1 cellular context compared by ENCODE assay signal in genomic region chr9:108333406-108334031, GRCh38.
TF ChIP-seq lines count a peak whose summit lies in the region.

No MANE protein-coding gene starts in this region.

TF ChIP-seq in WTC11, 78 proteins besides CTCF, POLR2A, EP300 and RAD21 (continued from another document):
- TF ChIP-seq ATF6 (CRISPR knock-in tag; IDR thresholded peaks at IDR 0.05) (no peak), ESRRA (CRISPR knock-in tag; IDR thresholded peaks at IDR 0.05; ENCODE audit: borderline replicate concordance) (no peak), ZNF263 (CRISPR knock-in tag; IDR thresholded peaks at IDR 0.05; ENCODE audit: low read depth) (no peak), IRF2 (CRISPR knock-in tag; IDR thresholded peaks at IDR 0.05; ENCODE audit: borderline replicate concordance, low read depth) (no peak)
- TF ChIP-seq, protein P1, sequence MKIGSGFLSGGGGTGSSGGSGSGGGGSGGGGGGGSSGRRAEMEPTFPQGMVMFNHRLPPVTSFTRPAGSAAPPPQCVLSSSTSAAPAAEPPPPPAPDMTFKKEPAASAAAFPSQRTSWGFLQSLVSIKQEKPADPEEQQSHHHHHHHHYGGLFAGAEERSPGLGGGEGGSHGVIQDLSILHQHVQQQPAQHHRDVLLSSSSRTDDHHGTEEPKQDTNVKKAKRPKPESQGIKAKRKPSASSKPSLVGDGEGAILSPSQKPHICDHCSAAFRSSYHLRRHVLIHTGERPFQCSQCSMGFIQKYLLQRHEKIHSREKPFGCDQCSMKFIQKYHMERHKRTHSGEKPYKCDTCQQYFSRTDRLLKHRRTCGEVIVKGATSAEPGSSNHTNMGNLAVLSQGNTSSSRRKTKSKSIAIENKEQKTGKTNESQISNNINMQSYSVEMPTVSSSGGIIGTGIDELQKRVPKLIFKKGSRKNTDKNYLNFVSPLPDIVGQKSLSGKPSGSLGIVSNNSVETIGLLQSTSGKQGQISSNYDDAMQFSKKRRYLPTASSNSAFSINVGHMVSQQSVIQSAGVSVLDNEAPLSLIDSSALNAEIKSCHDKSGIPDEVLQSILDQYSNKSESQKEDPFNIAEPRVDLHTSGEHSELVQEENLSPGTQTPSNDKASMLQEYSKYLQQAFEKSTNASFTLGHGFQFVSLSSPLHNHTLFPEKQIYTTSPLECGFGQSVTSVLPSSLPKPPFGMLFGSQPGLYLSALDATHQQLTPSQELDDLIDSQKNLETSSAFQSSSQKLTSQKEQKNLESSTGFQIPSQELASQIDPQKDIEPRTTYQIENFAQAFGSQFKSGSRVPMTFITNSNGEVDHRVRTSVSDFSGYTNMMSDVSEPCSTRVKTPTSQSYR (CRISPR knock-in tag; IDR thresholded peaks at IDR 0.05), result no peak
- TF ChIP-seq, protein P2, sequence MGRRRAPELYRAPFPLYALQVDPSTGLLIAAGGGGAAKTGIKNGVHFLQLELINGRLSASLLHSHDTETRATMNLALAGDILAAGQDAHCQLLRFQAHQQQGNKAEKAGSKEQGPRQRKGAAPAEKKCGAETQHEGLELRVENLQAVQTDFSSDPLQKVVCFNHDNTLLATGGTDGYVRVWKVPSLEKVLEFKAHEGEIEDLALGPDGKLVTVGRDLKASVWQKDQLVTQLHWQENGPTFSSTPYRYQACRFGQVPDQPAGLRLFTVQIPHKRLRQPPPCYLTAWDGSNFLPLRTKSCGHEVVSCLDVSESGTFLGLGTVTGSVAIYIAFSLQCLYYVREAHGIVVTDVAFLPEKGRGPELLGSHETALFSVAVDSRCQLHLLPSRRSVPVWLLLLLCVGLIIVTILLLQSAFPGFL (CRISPR knock-in tag; IDR thresholded peaks at IDR 0.05; ENCODE audit: borderline replicate concordance), result no peak
TF ChIP-seq in WTC11: peak in this region for 0.
